Comparison of ENCODE assay signal across 13 cellular contexts in genomic region chr13:110070511-110071120, GRCh38.
A peak's percentile ranks its signal among the peaks of the same experiment; 100 is the strongest.
DNase-seq lines count a peak whose midpoint lies in the region; ATAC-seq and TF ChIP-seq lines count a peak whose summit lies in the region.
"Had no signal": no experiment of that assay in that cellular context is flagged by ENCODE, and none has a peak within 500 bp of the region (broad histone marks: within the 10 kb centered on the region; RNA-seq: fewer than 3 reads in every experiment).

No MANE protein-coding gene starts in this region.

- TF ChIP-seq EP300 in transverse colon (IDR thresholded peaks at IDR 0.05; ENCODE audit: low read depth) = no peak

- in situ Hi-C loops in transverse colon (cut with MboI; ENCODE audit: low pct_ligation_motif_present in 1 of 4, low pct_unique_long_range_greater_than_20kb in 1 of 4, low sequenced_read_pairs in 3 of 4) = no loop called here

- H3K9me2 ChIP-seq in MM.1S (replicated peaks; ENCODE audit: insufficient read depth, low read length) = no peaks in the 10 kb centered on the region

- H3K4me2 ChIP-seq in fibroblast of lung (ENCODE audit: extremely low read depth, insufficient read depth, low read length) (no peak overlapping the region), MM.1S (ENCODE audit: low read depth, low read length) (no peak overlapping the region)

- ATAC-seq in SK-N-SH treated with all-trans-retinoic acid at 6 μM for 48 hours = peak; percentile 78

- H3K4me3 ChIP-seq in fibroblast of lung (replicated peaks in 1 of 4; ENCODE audit: control extremely low read depth in 1 of 4, insufficient read depth in 1 of 4, low read depth in 3 of 4, low read length in 4 of 4) (no peak overlapping the region), skeletal muscle cell (ENCODE audit: low read depth, low read length) (no peak overlapping the region), transverse colon (no peak overlapping the region), MM.1S (ENCODE audit: low read length) (no peak overlapping the region)

- no peaks in the 10 kb centered on the region for H3F3A ChIP-seq in MM.1S (ENCODE audit: insufficient read depth, low read length)

- 65 to 67% methylated on average over 9 of the region's 9 CpGs for WGBS in transverse colon (ENCODE audit: low coverage in 1 of 2), 2 donors

- TF ChIP-seq POLR2A in transverse colon (IDR thresholded peaks at IDR 0.05) = no peak

- H3K4me1 ChIP-seq in fibroblast of lung (ENCODE audit: control insufficient read depth, extremely low read depth, insufficient read depth, low read length) = no peaks in the 10 kb centered on the region
- H3K4me1 ChIP-seq in transverse colon = no peaks in the 10 kb centered on the region
- no peaks in the 10 kb centered on the region for H3K4me1 ChIP-seq in MM.1S (ENCODE audit: low read length)

- H3K27ac ChIP-seq in fibroblast of lung (ENCODE audit: insufficient read depth, low read length) (no peak overlapping the region), transverse colon (no peak overlapping the region), MM.1S (ENCODE audit: low read length) (no peak overlapping the region)

- H2AFZ ChIP-seq in fibroblast of lung (ENCODE audit: low read length) (no peak overlapping the region), MM.1S (ENCODE audit: low read length) (no peak overlapping the region)

- no peaks in the 10 kb centered on the region for H3K36me3 ChIP-seq in fibroblast of lung (ENCODE audit: control insufficient read depth, insufficient read depth, low read length)
- no peaks in the 10 kb centered on the region for H3K36me3 ChIP-seq in transverse colon
- no peaks in the 10 kb centered on the region for H3K36me3 ChIP-seq in MM.1S (replicated peaks; ENCODE audit: insufficient read depth, low read length)

- H3K9ac ChIP-seq in fibroblast of lung (ENCODE audit: insufficient read depth, low read length) = no peak overlapping the region
- H3K9ac ChIP-seq in MM.1S (ENCODE audit: low read length) = no peak overlapping the region

- TF ChIP-seq CTCF in fibroblast of lung (conservative IDR thresholded peaks at IDR 0.05 in 1 of 2, IDR thresholded peaks at IDR 0.05 in 1 of 2; ENCODE audit: low read depth in 1 of 2, low read length in 2 of 2) = no peak
- TF ChIP-seq CTCF in transverse colon (IDR thresholded peaks at IDR 0.05) = no peak
- no peak for TF ChIP-seq CTCF in MM.1S (IDR thresholded peaks at IDR 0.05; ENCODE audit: low read length)

- no peaks in the 10 kb centered on the region for H3K9me3 ChIP-seq in fibroblast of lung (ENCODE audit: control insufficient read depth, insufficient read depth, low read depth, low read length)
- H3K9me3 ChIP-seq in transverse colon = no peaks in the 10 kb centered on the region
- H3K9me3 ChIP-seq in MM.1S (replicated peaks; ENCODE audit: insufficient read depth, low read length) = no peaks in the 10 kb centered on the region

- no peaks in the 10 kb centered on the region for H3K27me3 ChIP-seq in fibroblast of lung (ENCODE audit: control insufficient read depth, insufficient read depth, low read length)
- H3K27me3 ChIP-seq in transverse colon = no peaks in the 10 kb centered on the region
- no peaks in the 10 kb centered on the region for H3K27me3 ChIP-seq in MM.1S (replicated peaks; ENCODE audit: insufficient read depth, low read length)

- H3K79me2 ChIP-seq in fibroblast of lung (ENCODE audit: control insufficient read depth, insufficient read depth, low read length) (no peaks in the 10 kb centered on the region), MM.1S (ENCODE audit: low read length) (no peaks in the 10 kb centered on the region)

- no peaks in the 10 kb centered on the region for H4K20me1 ChIP-seq in fibroblast of lung (ENCODE audit: control insufficient read depth, extremely low read depth, insufficient read depth, low read length)
- no peaks in the 10 kb centered on the region for H4K20me1 ChIP-seq in MM.1S (ENCODE audit: insufficient read depth, low read length)

- DNase-seq in H4 (ENCODE audit: low spot score) = peak; percentile 16
- DNase-seq in fibroblast of lung (ENCODE audit: low read depth in 2 of 2) = peak; percentile 76 to 89
- peak; percentile 54 for DNase-seq in skeletal muscle cell (ENCODE audit: low read depth)
- no peak for DNase-seq in occipital lobe (lab: John Stamatoyannopoulos, UW)
- DNase-seq in transverse colon = no peak
- DNase-seq in stimulated activated naive CD4-positive, alpha-beta T cell treated with Interleukin-2 at 50 U/mL for 16 hours (lab: John Stamatoyannopoulos, UW) = no peak
- no peak for DNase-seq in MM.1S
- DNase-seq: activated CD8-positive, alpha-beta memory T cell treated with anti-CD3 and anti-CD28 coated beads for 24 hours; DMS 273 treated with DMSO at 0.1 percent for 48 hours; NCI-H524 treated with DMSO at 0.1 percent for 48 hours; SHP77 treated with DMSO at 0.1 percent for 48 hours; trophoblast cell had no signal

- intact Hi-C loops in transverse colon (cut with DNase I; ENCODE audit: low total_unique reads) = no loop called here

TF ChIP-seq in SK-N-SH treated with all-trans-retinoic acid at 6 μM for 48 hours, 23 proteins besides CTCF, POLR2A, EP300 and RAD21:
- TF ChIP-seq ZNF8 (CRISPR knock-in tag; IDR thresholded peaks at IDR 0.05) (no peak), ISL1 (CRISPR knock-in tag; IDR thresholded peaks at IDR 0.05) (no peak), PATZ1 (CRISPR knock-in tag; IDR thresholded peaks at IDR 0.05; ENCODE audit: borderline replicate concordance) (no peak), ZFP30 (CRISPR knock-in tag; IDR thresholded peaks at IDR 0.05) (no peak), ZNF565 (CRISPR knock-in tag; conservative IDR thresholded peaks at IDR 0.05; ENCODE audit: low read depth) (no peak), PPARA (CRISPR knock-in tag; IDR thresholded peaks at IDR 0.05; ENCODE audit: borderline replicate concordance) (no peak), CSDC2 (CRISPR knock-in tag; IDR thresholded peaks at IDR 0.05) (no peak)

Comparison
In these comparisons a context has a peak if more than half of its experiments do, and no peak if none do; other contexts are left out.
1. DNase-seq: peak in H4 (single experiment), fibroblast of lung (2 of 2) and skeletal muscle cell (single experiment); none in occipital lobe (single experiment), transverse colon (single experiment), stimulated activated naive CD4-positive, alpha-beta T cell treated with Interleukin-2 at 50 U/mL for 16 hours (single experiment) and MM.1S (single experiment).